Comparison of ENCODE assay signal across 8 cellular contexts in genomic region chr17:3964203-3965122, GRCh38. TPM values are rescaled to one million over a fixed set of nuclear protein-coding genes. Genes with fewer than 3 reads are reported as not detected.
DNase-seq lines count a peak whose midpoint lies in the region; ATAC-seq and TF ChIP-seq lines count a peak whose summit lies in the region.

ATP2A3 (minus strand) TSS chr17:3964437; CDS start chr17:3964291, 146 bp downstream.

- no peak within 1 kb of the TSS for H3K9ac ChIP-seq in PC-3 (ENCODE audit: low read length)

- POLR2A ChIA-PET in GM10248 (lab: Yijun Ruan, JAX) (interaction anchor here (0.7 to 1.2 kb wide), 3 partner anchors 8 to 44 kb away, joined by 3 read pairs; no protein-coding TSS in a partner anchor), HEK293 (lab: Yijun Ruan, JAX) (interaction anchor here (0.6 to 1.0 kb wide), 7 partner anchors 8 to 458 kb away, joined by 3 to 4 read pairs (median 3); partner anchors contain the start of genes CTNS, P2RX1 and SHPK), PC-3 (lab: Charles Lee; ENCODE audit: unreplicated experiment) (interaction anchor here (0.6 kb wide), 1 partner anchor 1074 kb away, joined by 3 read pairs; no protein-coding TSS in a partner anchor)

- H3K36me3 ChIP-seq in HEK293 (ENCODE audit: control insufficient read depth in 2 of 2, insufficient read depth in 1 of 2, low read length in 2 of 2) (no peaks in the 10 kb centered on the region), PC-3 (ENCODE audit: low read depth, low read length) (no peaks in the 10 kb centered on the region), heart left ventricle (no peaks in the 10 kb centered on the region)

- H3K27me3 ChIP-seq in PC-3 (ENCODE audit: low read length) (no peaks in the 10 kb centered on the region), heart left ventricle (peaks cover 3 to 29% (median 11%) of the 10 kb centered on the region in 9 donors)

- no peaks in the 10 kb centered on the region for H3K79me2 ChIP-seq in PC-3 (ENCODE audit: low read length)

- no peak within 1 kb of the TSS for H3K27ac ChIP-seq in HEK293 (ENCODE audit: extremely low read depth, low read depth, low read length)
- H3K27ac ChIP-seq in PC-3 (ENCODE audit: low read length): no peak within 1 kb of the TSS
- peak within 1 kb of the TSS in 11 of 12 donors; percentile 0 to 86 (median 53) for H3K27ac ChIP-seq in heart left ventricle
- H3K27ac ChIP-seq in skin epidermis: peak within 1 kb of the TSS in 19 of 21 experiments; percentile 36 to 91 (median 78)

- H3K9me3 ChIP-seq in HEK293 (ENCODE audit: control insufficient read depth, insufficient read depth, low read depth, low read length) (no peaks in the 10 kb centered on the region), PC-3 (ENCODE audit: low read length) (no peaks in the 10 kb centered on the region), heart left ventricle (no peaks in the 10 kb centered on the region)

- no peaks in the 10 kb centered on the region for H3K9me2 ChIP-seq in PC-3 (replicated peaks; ENCODE audit: low read length)

- DNase-seq in GM10248 (ENCODE audit: extremely low spot score) (peak; percentile 90), PC-3 (no peak), heart left ventricle (peak in 3 of 5 donors; percentile 35 to 77 (median 48)), nucleus accumbens (lab: John Stamatoyannopoulos, UW) (no peak), NCI-H446 treated with DMSO at 0.1 percent for 48 hours (lab: John Stamatoyannopoulos, UW) (no peak)
- DNase-seq in activated effector memory CD4-positive, alpha-beta T cell treated with Interleukin-2 at 50 U/mL for 16 hours: peak; percentile 65

- CTCF ChIA-PET in GM10248 (lab: Yijun Ruan, JAX) (interaction anchor here (0.7 to 2.9 kb wide), 15 partner anchors 8 to 227 kb away, joined by 3 to 17 read pairs (median 3); partner anchors contain the start of gene NCBP3), HEK293 (lab: Yijun Ruan, JAX) (interaction anchor here (0.9 to 2.2 kb wide), 3 partner anchors 29 to 121 kb away, joined by 3 to 8 read pairs (median 5); no protein-coding TSS in a partner anchor), PC-3 (lab: Charles Lee) (no interaction called here)

- peak; percentile 48 for ATAC-seq in PC-3
- peak in 2 of 4 donors; percentile 70 to 73 for ATAC-seq in heart left ventricle

- intact Hi-C loops in PC-3 (cut with micrococcal nuclease): no loop called here
- intact Hi-C loops in heart left ventricle (cut with DNase I): loop anchor here in 3 of 10 donors (1.0 to 5.0 kb wide), 2 partner anchors 38 to 40 kb away; no protein-coding TSS in a partner anchor

- H3K4me3 ChIP-seq in HEK293 (ENCODE audit: low read depth, low read length) (peak within 1 kb of the TSS; percentile 19; the same call in 1 of the 2 replicates), PC-3 (ENCODE audit: low read length) (peak within 1 kb of the TSS; percentile 69), heart left ventricle (peak within 1 kb of the TSS; percentile 18 to 69 (median 52)), skin epidermis (peak within 1 kb of the TSS; percentile 39 to 59 (median 50))

- H3F3A ChIP-seq in PC-3 (ENCODE audit: low read length, unreplicated experiment): no peaks in the 10 kb centered on the region

- H3K4me2 ChIP-seq in PC-3 (ENCODE audit: low read length): peak within 1 kb of the TSS; percentile 77

- no TSS peak for BruUV-seq in PC-3 (replicated peaks; lab: Mats Ljungman, UMichigan)

- H3K4me1 ChIP-seq in HEK293 (ENCODE audit: control insufficient read depth, insufficient read depth, low read length): peaks cover 9% of the 10 kb centered on the region
- H3K4me1 ChIP-seq in PC-3 (ENCODE audit: insufficient read depth, low read length): peaks cover 16% of the 10 kb centered on the region
- H3K4me1 ChIP-seq in heart left ventricle: peaks cover 0 to 54% (median 21%) of the 10 kb centered on the region in 12 donors

- H4K20me1 ChIP-seq in PC-3 (ENCODE audit: low read length): no peaks in the 10 kb centered on the region

- TF ChIP-seq CTCF in GM10248 (IDR thresholded peaks at IDR 0.05; ENCODE audit: control extremely low read depth, extremely low read depth, low read depth, missing control alignments) (no peak), HEK293 (tag by site-specific recombination; IDR thresholded peaks at IDR 0.05) (no peak), PC-3 (conservative IDR thresholded peaks at IDR 0.05; ENCODE audit: low read depth, low read length) (no peak), heart left ventricle (IDR thresholded peaks at IDR 0.05) (no peak)

- no peak for TF ChIP-seq POLR2A in heart left ventricle (IDR thresholded peaks at IDR 0.05)

- H2AFZ ChIP-seq in PC-3 (ENCODE audit: low read length): peak within 1 kb of the TSS; percentile 84

- WGBS in heart left ventricle, 4 donors: 2 to 8% (median 3%) methylated on average over 20 to 92 of the region's 92 CpGs

TF ChIP-seq in HEK293, 187 proteins besides CTCF, POLR2A, EP300 and RAD21:
- TF ChIP-seq ZNF366 (tag by site-specific recombination; conservative IDR thresholded peaks at IDR 0.05) (no peak), ZNF416 (tag by site-specific recombination; IDR thresholded peaks at IDR 0.05) (no peak), ZNF335 (tag by site-specific recombination; conservative IDR thresholded peaks at IDR 0.05) (peak; percentile 29; the same call in 1 of the 2 replicates), ZNF768 (tag by site-specific recombination; IDR thresholded peaks at IDR 0.05) (no peak), SP2 (tag by site-specific recombination; IDR thresholded peaks at IDR 0.05) (peak; percentile 31), ZNF513 (tag by site-specific recombination; IDR thresholded peaks at IDR 0.05) (no peak), ZNF423 (tag by site-specific recombination; IDR thresholded peaks at IDR 0.05) (0 out of 2 replicates have a peak, but pooled peaks have one; percentile 36), ZNF394 (tag by site-specific recombination; IDR thresholded peaks at IDR 0.05; ENCODE audit: borderline replicate concordance) (no peak), ZIC2 (tag by site-specific recombination; IDR thresholded peaks at IDR 0.05) (peak; percentile 30), ZBTB26 (tag by site-specific recombination; optimal IDR thresholded peaks at IDR 0.05) (peak; percentile 49), ZBTB8A (tag by site-specific recombination; IDR thresholded peaks at IDR 0.05) (peak; percentile 80), ZNF571 (tag by site-specific recombination; IDR thresholded peaks at IDR 0.05) (no peak), KLF17 (tag by site-specific recombination; IDR thresholded peaks at IDR 0.05) (peak; percentile 44; the same call in 1 of the 2 replicates), KLF10 (tag by site-specific recombination; IDR thresholded peaks at IDR 0.05) (peak; percentile 66; the same call in 1 of the 2 replicates)

RNA-seq across cellular contexts. Expression of gene ATP2A3, which starts in this region (rescaled TPM):
- total RNA-seq in PC-3 (2014; rRNA removed) (3.3 and 8.9 TPM in 2 replicates), heart left ventricle (10 to 100 TPM in 1 of 9 donors, 1 to 10 TPM in 8; 3.3 to 19.7 (median 7.0) TPM)
- polyA plus RNA-seq in heart left ventricle: 10 to 100 TPM in 1 of 2 donors, 1 to 10 TPM in 1; 5.1 to 21.8 TPM

Comparison
In these comparisons a context has a peak if more than half of its experiments do, and no peak if none do; other contexts are left out.
1. DNase-seq: peak in GM10248 (single experiment), activated effector memory CD4-positive, alpha-beta T cell treated with Interleukin-2 at 50 U/mL for 16 hours (single experiment) and heart left ventricle (3 of 5); none in PC-3 (single experiment), nucleus accumbens (0 of 56) and NCI-H446 treated with DMSO at 0.1 percent for 48 hours (single experiment).
2. H3K27ac ChIP-seq: peak in heart left ventricle (11 of 12) and skin epidermis (19 of 21); none in HEK293 (single experiment) and PC-3 (single experiment).
3. H3K4me3 ChIP-seq: peak in every context shown above with its lines; median percentile 69 in PC-3; 52 in heart left ventricle; 50 in skin epidermis; 19 in HEK293.